In the genomic region with DNA sequence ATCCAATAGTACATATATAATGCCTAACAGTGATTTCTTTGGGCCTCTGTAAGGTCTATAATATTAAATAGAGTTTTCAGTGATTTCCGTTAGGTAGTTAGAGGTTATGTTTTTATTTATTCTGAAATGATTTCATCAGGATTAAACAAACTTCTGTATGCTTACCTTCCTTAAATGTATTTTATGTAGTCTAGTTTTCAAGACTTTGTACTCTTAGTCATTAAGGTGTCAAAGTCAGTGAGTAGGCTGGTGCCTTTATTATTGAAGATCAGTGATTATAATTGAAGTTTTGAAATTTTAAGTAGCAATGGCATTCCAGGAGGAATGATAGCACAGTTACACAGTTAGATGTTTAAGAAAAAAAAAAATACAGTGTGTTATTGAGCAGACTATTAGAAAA, we compare ENCODE assay signal across 1 cellular context.
TF ChIP-seq lines count a peak whose summit lies in the region.

No MANE protein-coding gene starts in this region.

TF ChIP-seq in A549, 52 proteins besides CTCF, POLR2A, EP300 and RAD21 (continued from another document):
- TF ChIP-seq E2F6 (IDR thresholded peaks at IDR 0.05; ENCODE audit: borderline replicate concordance, low read depth), result no peak
- TF ChIP-seq EHMT2 (IDR thresholded peaks at IDR 0.05; ENCODE audit: low read depth), result no peak
- TF ChIP-seq HOXB5 (CRISPR knock-in tag; IDR thresholded peaks at IDR 0.05), result no peak
- TF ChIP-seq TFCP2L1 (CRISPR knock-in tag; IDR thresholded peaks at IDR 0.05), result no peak
- TF ChIP-seq KDM1A (IDR thresholded peaks at IDR 0.05; ENCODE audit: low read depth), result no peak
- TF ChIP-seq CEBPB (IDR thresholded peaks at IDR 0.05), result no peak
- TF ChIP-seq MAX (IDR thresholded peaks at IDR 0.05), result no peak
- no peak for TF ChIP-seq FOSL2 (IDR thresholded peaks at IDR 0.05)
- no peak for TF ChIP-seq FOSL2 (CRISPR knock-in tag; IDR thresholded peaks at IDR 0.05)
- no peak for TF ChIP-seq ZFP36 (IDR thresholded peaks at IDR 0.05; ENCODE audit: borderline replicate concordance, partially characterized antibody)
- no peak for TF ChIP-seq ZNF302 (CRISPR knock-in tag; IDR thresholded peaks at IDR 0.05)
- TF ChIP-seq CBX2 (IDR thresholded peaks at IDR 0.05; ENCODE audit: borderline replicate concordance, low read depth), result no peak
- TF ChIP-seq MAZ (IDR thresholded peaks at IDR 0.05; ENCODE audit: borderline replicate concordance, low read depth, low read length), result no peak
TF ChIP-seq in A549: peak in this region for 0.
